22 cellular contexts compared by ENCODE assay signal in the genomic region with DNA sequence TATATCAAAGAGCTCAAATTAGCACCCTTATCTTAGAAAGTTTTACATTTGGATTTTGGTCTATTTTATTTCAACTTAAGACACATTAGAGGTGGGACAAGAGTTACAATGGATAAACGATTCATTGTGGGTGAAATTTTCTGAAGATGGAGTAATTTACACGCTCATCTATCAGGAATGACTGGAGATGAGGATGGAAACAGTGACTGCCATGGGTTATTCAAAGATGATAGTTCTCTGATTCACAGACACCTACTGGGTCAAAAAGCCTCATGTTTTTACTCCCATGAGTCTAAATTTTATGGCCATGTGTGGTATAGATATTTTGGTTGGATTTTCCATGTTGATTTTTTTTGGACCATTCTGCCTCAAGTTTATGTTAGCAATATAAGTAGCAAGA. TPM values are rescaled to one million over a fixed set of nuclear protein-coding genes. Genes with fewer than 3 reads are reported as not detected.
DNase-seq lines count a peak whose midpoint lies in the region; ATAC-seq and TF ChIP-seq lines count a peak whose summit lies in the region.
"Had no signal": no experiment of that assay in that cellular context is flagged by ENCODE, and none has a peak within 500 bp of the region (broad histone marks: within the 10 kb centered on the region; RNA-seq: fewer than 3 reads in every experiment).

No MANE protein-coding gene starts in this region.

- H3K4me3 ChIP-seq in RWPE2 (ENCODE audit: severe bottlenecking) = no peak overlapping the region
- H3K4me3 ChIP-seq: left ventricle myocardium inferior, ovary, spleen, testis, vagina had no signal

- H3K36me3 ChIP-seq in RWPE2 (ENCODE audit: low read depth) = peaks cover 44% of the 10 kb centered on the region
- H3K36me3 ChIP-seq: ovary, spleen, vagina had no signal

- ATAC-seq in RWPE2 (ENCODE audit: low read depth) (peak; percentile 51; the same call in 1 of the 3 replicates), GM19023 (IDR thresholded peaks at IDR 0.05; ENCODE audit: unreplicated experiment) (no peak), GM21825 (IDR thresholded peaks at IDR 0.05; ENCODE audit: unreplicated experiment) (no peak), HG03342 (IDR thresholded peaks at IDR 0.05; ENCODE audit: unreplicated experiment) (no peak), left colon (no peak)
- ATAC-seq: stimulated activated memory B cell treated with anti-CD40 and anti-IgM and Interleukin-4, amounts not matched to agents 10 μg/mL and 1 μg/mL and 100 μg/mL, for 72 hours had no signal

- TF ChIP-seq CTCF in RWPE2 (IDR thresholded peaks at IDR 0.05; ENCODE audit: poor library complexity, severe bottlenecking) = no peak

- peak overlapping the region; percentile 23 for H3K27ac ChIP-seq in RWPE2 (ENCODE audit: poor library complexity, severe bottlenecking)
- H3K27ac ChIP-seq: left ventricle myocardium inferior, ovary, spleen, testis, vagina had no signal

- DNase-seq in AG08395 (ENCODE audit: low spot score) = peak; percentile 57
- peak; percentile 83 for DNase-seq in HCEC 1CT
- no peak for DNase-seq in RWPE2 (ENCODE audit: low spot score)
- DNase-seq in iris pigment epithelial cell (ENCODE audit: low read depth) = peak; percentile 61
- DNase-seq in left colon = no peak
- DNase-seq: activated CD4-positive, alpha-beta T cell treated with anti-CD3 and anti-CD28 coated beads, Interleukin-2, amount 50 U/mL, for 1 hour; dermis blood vessel endothelial cell; left ventricle myocardium inferior; midbrain; NCI-H1092 treated with DMSO at 0.1 percent for 48 hours; NCI-H2029; NCI-H69; ovary; spleen; stimulated activated CD4-positive, alpha-beta T cell treated with anti-CD3 and anti-CD28 coated beads, Interleukin-2, amount 100 ng/mL, for 48 hours; T-helper 9 cell; testis had no signal

- H3K27me3 ChIP-seq in RWPE2 (ENCODE audit: insufficient read depth, poor library complexity, severe bottlenecking) = no peaks in the 10 kb centered on the region
- H3K27me3 ChIP-seq: ovary, spleen, testis, vagina had no signal

- peaks cover 62% of the 10 kb centered on the region for H3K4me1 ChIP-seq in RWPE2 (ENCODE audit: insufficient read depth, poor library complexity, severe bottlenecking)
- H3K4me1 ChIP-seq: testis had no signal

- intact Hi-C loops in left colon (cut with DNase I, micrococcal nuclease) = no loop called here

- H3K9me3 ChIP-seq in RWPE2 (ENCODE audit: severe bottlenecking) = no peaks in the 10 kb centered on the region
- H3K9me3 ChIP-seq: ovary, spleen, testis, vagina had no signal

RNA-seq across cellular contexts. Expression of a gene that starts 22.1 kb away (rescaled TPM):
- total RNA-seq in left colon = 10 to 100 TPM; 11.2 to 26.2 TPM

Comparison
In these comparisons a context has a peak if more than half of its experiments do, and no peak if none do; other contexts are left out.
1. DNase-seq: peak in AG08395 (single experiment), HCEC 1CT (single experiment) and iris pigment epithelial cell (single experiment); none in RWPE2 (single experiment) and left colon (0 of 2).